Comparison of ENCODE assay signal across 30 cellular contexts in the genomic region with DNA sequence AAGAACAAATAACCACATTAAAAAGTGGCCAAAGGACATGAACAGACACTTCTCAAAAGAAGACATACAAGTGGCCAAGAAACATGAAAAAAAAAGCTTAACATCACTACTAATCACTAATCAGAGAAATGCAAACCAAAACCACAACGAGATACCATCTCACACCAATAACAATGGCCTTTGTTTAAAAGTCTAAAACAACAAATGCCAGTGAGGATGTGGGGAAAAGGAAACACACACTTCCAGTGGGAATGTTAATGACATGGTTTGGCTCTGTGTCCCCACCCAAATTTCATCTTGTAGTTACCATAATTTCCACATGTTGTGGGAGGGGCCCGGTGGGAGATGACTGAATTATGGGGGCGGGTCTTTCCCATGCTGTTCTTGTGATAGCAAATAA.
"Had no signal": no experiment of that assay in that cellular context is flagged by ENCODE, and none has a peak within 500 bp of the region (broad histone marks: within the 10 kb centered on the region; RNA-seq: fewer than 3 reads in every experiment).

No MANE protein-coding gene starts in this region.

- H3K4me1 ChIP-seq: breast epithelium, lower lobe of right lung, sigmoid colon, vagina had no signal

- H3K4me3 ChIP-seq: breast epithelium, heart left ventricle, lower lobe of right lung, ovary, sigmoid colon, vagina had no signal

- H3K27ac Mint-ChIP-seq: activated CD4-positive, alpha-beta T cell treated with anti-CD3 and anti-CD28 coated beads for 36 hours; activated CD8-positive, alpha-beta memory T cell treated with anti-CD3 and anti-CD28 coated beads, Interleukin-2, amount 10 ng/mL, durations not matched to agents 7 days and 5 days; activated CD8-positive, alpha-beta T cell treated with anti-CD3 and anti-CD28 coated beads, Interleukin-2, amount 10 ng/mL, durations not matched to agents 7 days and 5 days; activated naive CD4-positive, alpha-beta T cell treated with anti-CD3 and anti-CD28 coated beads, Interleukin-2, amount 50 U/mL, for 24 hours; activated naive CD8-positive, alpha-beta T cell treated with anti-CD3 and anti-CD28 coated beads, Interleukin-2, amount 50 U/mL, for 24 hours; activated T-helper 2 cell treated with anti-CD3 and anti-CD28 coated beads, Interferon-gamma antibody, Interleukin-2, Interleukin-4, amounts not matched to agents 10 μg/mL and 5 μg/mL and 100 μg/mL, durations not matched to agents 14 hours and 24 hours and 36 hours; immature natural killer cell; naive B cell; progenitor cell of endocrine pancreas; stimulated activated effector memory CD8-positive, alpha-beta T cell treated with anti-CD3 and anti-CD28 coated beads, Interleukin-12 subunit alpha, Interleukin-12 subunit beta, amount 100 ng/mL, for 72 hours; stimulated activated naive CD8-positive, alpha-beta T cell treated with anti-CD3 and anti-CD28 coated beads, Interleukin-15, amount 100 ng/mL, for 72 hours; type B pancreatic cell had no signal

- H3K27me3 ChIP-seq: breast epithelium, heart left ventricle, ovary, sigmoid colon, vagina had no signal

- H3K36me3 Mint-ChIP-seq: activated CD8-positive, alpha-beta memory T cell treated with anti-CD3 and anti-CD28 coated beads, Interleukin-2, amount 10 ng/mL, durations not matched to agents 7 days and 5 days; activated naive CD4-positive, alpha-beta T cell treated with anti-CD3 and anti-CD28 coated beads, Interleukin-2, amount 50 U/mL, for 24 hours; immature natural killer cell; stimulated activated effector memory CD8-positive, alpha-beta T cell treated with anti-CD3 and anti-CD28 coated beads, Interleukin-12 subunit alpha, Interleukin-12 subunit beta, amount 100 ng/mL, for 72 hours; type B pancreatic cell had no signal

- H3K9me3 Mint-ChIP-seq: stimulated activated effector memory CD8-positive, alpha-beta T cell treated with anti-CD3 and anti-CD28 coated beads, Interleukin-12 subunit alpha, Interleukin-12 subunit beta, amount 100 ng/mL, for 72 hours had no signal

- H3K9me3 ChIP-seq: breast epithelium, lower lobe of right lung, ovary, sigmoid colon, vagina had no signal

- H3K27ac ChIP-seq: breast epithelium, heart left ventricle, lower lobe of right lung, ovary, sigmoid colon, vagina had no signal

- H3K4me1 Mint-ChIP-seq: activated CD4-positive, alpha-beta T cell treated with anti-CD3 and anti-CD28 coated beads for 36 hours; activated CD8-positive, alpha-beta memory T cell treated with anti-CD3 and anti-CD28 coated beads, Interleukin-2, amount 10 ng/mL, durations not matched to agents 7 days and 5 days; activated naive CD4-positive, alpha-beta T cell treated with anti-CD3 and anti-CD28 coated beads, Interleukin-2, amount 50 U/mL, for 24 hours; activated naive CD8-positive, alpha-beta T cell treated with anti-CD3 and anti-CD28 coated beads, Interleukin-2, amount 50 U/mL, for 24 hours; immature natural killer cell; naive B cell had no signal

- H3K27me3 Mint-ChIP-seq: activated naive CD4-positive, alpha-beta T cell treated with anti-CD3 and anti-CD28 coated beads, Interleukin-2, amount 50 U/mL, for 24 hours; activated naive CD8-positive, alpha-beta T cell treated with anti-CD3 and anti-CD28 coated beads, Interleukin-2, amount 50 U/mL, for 24 hours; progenitor cell of endocrine pancreas; type B pancreatic cell had no signal

- H3K4me3 Mint-ChIP-seq: activated CD4-positive, alpha-beta T cell treated with anti-CD3 and anti-CD28 coated beads for 36 hours; activated CD8-positive, alpha-beta memory T cell treated with anti-CD3 and anti-CD28 coated beads, Interleukin-2, amount 10 ng/mL, durations not matched to agents 7 days and 5 days; activated CD8-positive, alpha-beta T cell treated with anti-CD3 and anti-CD28 coated beads, Interleukin-2, amount 10 ng/mL, durations not matched to agents 7 days and 5 days; activated naive CD4-positive, alpha-beta T cell treated with anti-CD3 and anti-CD28 coated beads, Interleukin-2, amount 50 U/mL, for 24 hours; activated naive CD8-positive, alpha-beta T cell treated with anti-CD3 and anti-CD28 coated beads, Interleukin-2, amount 50 U/mL, for 24 hours; immature natural killer cell; naive B cell; stimulated activated effector memory CD8-positive, alpha-beta T cell treated with anti-CD3 and anti-CD28 coated beads, Interleukin-12 subunit alpha, Interleukin-12 subunit beta, amount 100 ng/mL, for 72 hours; stimulated activated naive CD8-positive, alpha-beta T cell treated with anti-CD3 and anti-CD28 coated beads, Interleukin-15, amount 100 ng/mL, for 72 hours; type B pancreatic cell had no signal

- H3K36me3 ChIP-seq: breast epithelium, heart left ventricle, lower lobe of right lung, ovary, sigmoid colon, vagina had no signal

- ATAC-seq: activated CD4-positive, alpha-beta T cell treated with anti-CD3 and anti-CD28 coated beads for 36 hours; activated CD8-positive, alpha-beta memory T cell treated with anti-CD3 and anti-CD28 coated beads, Interleukin-2, amount 10 ng/mL, durations not matched to agents 7 days and 5 days; activated CD8-positive, alpha-beta T cell treated with anti-CD3 and anti-CD28 coated beads, Interleukin-2, amount 10 ng/mL, durations not matched to agents 7 days and 5 days; activated naive CD8-positive, alpha-beta T cell treated with anti-CD3 and anti-CD28 coated beads, Interleukin-2, amount 50 U/mL, for 24 hours; left lobe of liver; lower lobe of right lung; stimulated activated effector memory CD8-positive, alpha-beta T cell treated with anti-CD3 and anti-CD28 coated beads, Interleukin-12 subunit alpha, Interleukin-12 subunit beta, amount 100 ng/mL, for 72 hours; stimulated activated naive CD8-positive, alpha-beta T cell treated with anti-CD3 and anti-CD28 coated beads, Interleukin-15, amount 100 ng/mL, for 72 hours had no signal

- DNase-seq: activated CD4-positive, alpha-beta T cell treated with anti-CD3 and anti-CD28 coated beads for 36 hours; activated CD4-positive, CD25-positive, alpha-beta regulatory T cell; activated CD8-positive, alpha-beta memory T cell treated with anti-CD3 and anti-CD28 coated beads, Interleukin-2, amount 10 ng/mL, durations not matched to agents 7 days and 5 days; activated CD8-positive, alpha-beta T cell treated with anti-CD3 and anti-CD28 coated beads, Interleukin-2, amount 10 ng/mL, durations not matched to agents 7 days and 5 days; activated naive CD8-positive, alpha-beta T cell treated with anti-CD3 and anti-CD28 coated beads, Interleukin-2, amount 50 U/mL, for 24 hours; activated T-cell treated with anti-CD3 and anti-CD28 coated beads, Interleukin-2, amount 50 U/mL, for 48 hours; amygdala; central memory CD4-positive, alpha-beta T cell; heart left ventricle; hypothalamus; immature natural killer cell; kidney; lower lobe of right lung; naive B cell; ovary; retina; sigmoid colon; small intestine; stimulated activated CD4-positive, alpha-beta T cell treated with anti-CD3 and anti-CD28 coated beads, Interleukin-4, amount 100 ng/mL, for 24 hours; stimulated activated naive CD8-positive, alpha-beta T cell treated with anti-CD3 and anti-CD28 coated beads, Interleukin-15, amount 100 ng/mL, for 72 hours; substantia nigra; T-helper 1 cell had no signal

- FAIRE-seq: kidney, small intestine had no signal
